In genomic region chr7:156450473-156450872, GRCh38 we compare ENCODE assay signal across 31 cellular contexts.
"Had no signal": no experiment of that assay in that cellular context is flagged by ENCODE, and none has a peak within 500 bp of the region (broad histone marks: within the 10 kb centered on the region; RNA-seq: fewer than 3 reads in every experiment).

No MANE protein-coding gene starts in this region.

- H3K27ac ChIP-seq: ascending aorta, cardiac muscle cell, WERI-Rb-1 had no signal

- H3K9me3 ChIP-seq: ascending aorta had no signal

- DNase-seq: activated CD4-positive, alpha-beta memory T cell treated with anti-CD3 and anti-CD28 coated beads, Interleukin-2, amount 10 ng/mL, durations not matched to agents 7 days and 5 days; activated CD4-positive, alpha-beta T cell treated with anti-CD3 and anti-CD28 coated beads for 1 hour; activated CD4-positive, alpha-beta T cell treated with anti-CD3 and anti-CD28 coated beads for 36 hours; activated CD4-positive, alpha-beta T cell treated with anti-CD3 and anti-CD28 coated beads for 48 hours; activated CD4-positive, alpha-beta T cell treated with anti-CD3 and anti-CD28 coated beads, Interleukin-2, amount 10 ng/mL, durations not matched to agents 7 days and 5 days; activated CD4-positive, alpha-beta T cell treated with anti-CD3 and anti-CD28 coated beads, Interleukin-2, amount 50 U/mL, for 48 hours; activated CD4-positive, CD25-positive, alpha-beta regulatory T cell; activated CD8-positive, alpha-beta memory T cell treated with anti-CD3 and anti-CD28 coated beads, Interleukin-2, amount 10 ng/mL, durations not matched to agents 7 days and 5 days; activated CD8-positive, alpha-beta memory T cell treated with anti-CD3 and anti-CD28 coated beads, Interleukin-2, amount 50 U/mL, for 48 hours; activated CD8-positive, alpha-beta T cell treated with anti-CD3 and anti-CD28 coated beads, Interleukin-2, amount 10 ng/mL, durations not matched to agents 7 days and 5 days; activated effector memory CD4-positive, alpha-beta T cell treated with anti-CD3 and anti-CD28 coated beads, Interleukin-2, amount 50 U/mL, for 16 hours; activated gamma-delta T cell treated with Interleukin-2 at 50 U/mL for 16 hours; activated naive CD4-positive, alpha-beta T cell; activated naive CD4-positive, alpha-beta T cell treated with anti-CD3 and anti-CD28 coated beads, Interleukin-2, amount 10 ng/mL, durations not matched to agents 7 days and 5 days; activated naive CD8-positive, alpha-beta T cell treated with anti-CD3 and anti-CD28 coated beads, Interleukin-2, amount 10 ng/mL, durations not matched to agents 7 days and 5 days; activated naive CD8-positive, alpha-beta T cell treated with anti-CD3 and anti-CD28 coated beads, Interleukin-2, amount 50 U/mL, for 24 hours; activated T-cell treated with anti-CD3 and anti-CD28 coated beads, Interleukin-2, amount 50 U/mL, for 4 hours; activated T-cell treated with anti-CD3 and anti-CD28 coated beads, Interleukin-2, amount 50 U/mL, for 72 hours; amygdala; anterior cingulate cortex; central memory CD4-positive, alpha-beta T cell; SW 1271; T-helper 1 cell; T-helper 2 cell; T-helper 9 cell; WERI-Rb-1 had no signal

- H3K4me1 ChIP-seq: ascending aorta had no signal

- H3K36me3 ChIP-seq: ascending aorta, cardiac muscle cell, WERI-Rb-1 had no signal

- ATAC-seq: activated CD4-positive, alpha-beta T cell treated with anti-CD3 and anti-CD28 coated beads for 36 hours; activated CD4-positive, CD25-positive, alpha-beta regulatory T cell treated with anti-CD3 and anti-CD28 coated beads, Interleukin-2, amount 50 U/mL, for 24 hours; activated CD8-positive, alpha-beta memory T cell treated with anti-CD3 and anti-CD28 coated beads, Interleukin-2, amount 10 ng/mL, durations not matched to agents 7 days and 5 days; activated CD8-positive, alpha-beta T cell treated with anti-CD3 and anti-CD28 coated beads, Interleukin-2, amount 10 ng/mL, durations not matched to agents 7 days and 5 days; activated naive CD8-positive, alpha-beta T cell treated with anti-CD3 and anti-CD28 coated beads, Interleukin-2, amount 50 U/mL, for 24 hours; activated T-cell treated with anti-CD3 and anti-CD28 coated beads, Interleukin-2, amount 50 U/mL, for 4 hours; activated T-cell treated with anti-CD3 and anti-CD28 coated beads, Interleukin-2, amount 50 U/mL, for 72 hours; activated T-helper 17 cell treated with anti-CD3 and anti-CD28 coated beads, Interleukin-2, amount 50 U/mL, for 72 hours; WTC11 had no signal

- H3K4me3 ChIP-seq: ascending aorta, cardiac muscle cell had no signal

- H3K27me3 ChIP-seq: ascending aorta, cardiac muscle cell had no signal
